Comparison of ENCODE assay signal across 1 cellular context in genomic region chrX:70289168-70289792, GRCh38.
TF ChIP-seq lines count a peak whose summit lies in the region.

No MANE protein-coding gene starts in this region.

TF ChIP-seq in GM12878, 131 proteins besides CTCF, POLR2A, EP300 and RAD21:
- TF ChIP-seq BACH1 (IDR thresholded peaks at IDR 0.05; ENCODE audit: borderline replicate concordance) (0 out of 2 replicates have a peak, but pooled peaks have one; percentile 14), CBX5 (IDR thresholded peaks at IDR 0.05; ENCODE audit: low read depth) (no peak)
